ENCODE assay signal across 11 cellular contexts in the genomic region with DNA sequence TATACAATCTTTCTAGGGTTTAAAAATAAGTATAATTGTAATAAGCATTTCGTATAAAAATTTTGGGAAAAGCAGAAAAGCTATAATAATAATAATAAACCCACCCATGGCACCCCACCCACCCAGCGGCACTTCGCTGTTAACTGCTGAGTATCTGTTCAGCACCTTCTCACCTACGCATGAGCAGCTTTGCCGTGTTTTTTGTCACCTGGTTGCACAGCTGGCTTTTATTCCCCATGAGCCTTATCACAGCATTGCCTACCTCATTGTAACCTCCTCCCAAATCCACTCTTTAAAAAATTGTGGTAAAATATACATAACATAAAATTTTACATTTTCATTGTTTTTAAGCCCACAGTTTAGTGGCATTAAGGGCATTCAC. TPM values are rescaled to one million over a fixed set of nuclear protein-coding genes. Genes with fewer than 3 reads are reported as not detected.
DNase-seq lines count a peak whose midpoint lies in the region; ATAC-seq lines count a peak whose summit lies in the region.
"Had no signal": no experiment of that assay in that cellular context is flagged by ENCODE, and none has a peak within 500 bp of the region (broad histone marks: within the 10 kb centered on the region; RNA-seq: fewer than 3 reads in every experiment).

No MANE protein-coding gene starts in this region.

- ATAC-seq in GM19023 (IDR thresholded peaks at IDR 0.05; ENCODE audit: unreplicated experiment) (peak; percentile 38), HG02588 (IDR thresholded peaks at IDR 0.05; ENCODE audit: unreplicated experiment) (peak; percentile 29), HG03432 (IDR thresholded peaks at IDR 0.05; ENCODE audit: unreplicated experiment) (peak; percentile 54), Right ventricle myocardium superior (ENCODE audit: poor library complexity) (no peak)

- H4K20me1 ChIP-seq in BLaER1: no peaks in the 10 kb centered on the region

- H3K36me3 ChIP-seq in BLaER1: no peaks in the 10 kb centered on the region
- H3K36me3 ChIP-seq: spleen, tibial nerve had no signal

- DNase-seq in SIG-M5 (lab: John Stamatoyannopoulos, UW) (no peak), NCI-H69 (lab: John Stamatoyannopoulos, UW) (no peak), SHP77 treated with DMSO at 0.1 percent for 48 hours (lab: John Stamatoyannopoulos, UW) (no peak), Right ventricle myocardium superior (no peak)
- DNase-seq: NCI-H187 treated with DMSO at 0.1 percent for 48 hours, spleen had no signal

- intact Hi-C loops in Right ventricle myocardium superior (cut with DNase I): no loop called here

- no peak overlapping the region for H3K9ac ChIP-seq in BLaER1

- no peak overlapping the region; the same call in 1 of the 2 replicates for H3K27ac ChIP-seq in BLaER1
- H3K27ac ChIP-seq: spleen, tibial nerve had no signal

- H3K4me3 ChIP-seq in BLaER1: no peak overlapping the region
- H3K4me3 ChIP-seq: spleen, tibial nerve had no signal

- H3K4me1 ChIP-seq in BLaER1: peaks cover 37% of the 10 kb centered on the region
- H3K4me1 ChIP-seq: spleen, tibial nerve had no signal

- H3K27me3 ChIP-seq in BLaER1: no peaks in the 10 kb centered on the region
- H3K27me3 ChIP-seq: tibial nerve had no signal

- peak overlapping the region; percentile 81 for H3K4me2 ChIP-seq in BLaER1

- no peaks in the 10 kb centered on the region for H3K9me3 ChIP-seq in BLaER1
- H3K9me3 ChIP-seq: spleen, tibial nerve had no signal

RNA-seq across cellular contexts. Expression of a gene that starts 34.7 kb away (rescaled TPM):
- 3.0 TPM for total RNA-seq in Right ventricle myocardium superior
